8 cellular contexts compared by ENCODE assay signal in the genomic region with DNA sequence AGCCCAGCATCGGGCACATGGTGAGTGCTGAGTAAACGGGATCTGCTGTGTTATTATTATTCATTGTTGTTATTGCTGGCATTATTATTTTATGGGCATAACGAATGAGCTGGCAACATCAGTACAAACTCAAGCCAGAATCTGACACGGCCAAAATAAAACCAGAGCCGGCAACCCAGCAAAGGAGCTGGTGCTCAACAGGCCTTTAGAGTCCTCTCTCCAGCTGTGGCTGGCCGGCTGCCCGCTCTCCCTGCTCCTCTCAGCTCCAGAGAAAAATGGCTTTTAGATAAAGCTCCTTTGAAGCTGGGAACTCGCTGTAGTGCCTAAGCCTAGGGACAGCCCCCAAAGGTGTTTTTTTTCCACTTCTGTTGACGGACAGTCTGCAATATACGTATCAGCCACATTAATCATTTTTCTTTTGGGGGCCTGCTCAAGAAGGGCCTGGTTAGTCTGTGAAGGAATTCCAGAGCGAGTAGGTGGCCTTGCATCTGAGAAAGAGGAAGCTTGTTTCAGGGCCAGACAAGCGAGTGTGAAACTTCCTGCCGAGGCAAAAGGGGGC.
DNase-seq lines count a peak whose midpoint lies in the region; ATAC-seq and TF ChIP-seq lines count a peak whose summit lies in the region.

No MANE protein-coding gene starts in this region.

- DNase-seq in WTC11 (ENCODE audit: low spot score) (no peak), hypothalamus (lab: John Stamatoyannopoulos, UW) (peak in 50 of 51 donors; percentile 9 to 89 (median 57)), stromal cell of bone marrow (ENCODE audit: low read depth) (peak; percentile 55), retina (no peak), NCI-H2107 treated with DMSO at 0.1 percent for 48 hours (lab: John Stamatoyannopoulos, UW; ENCODE audit: unreplicated experiment) (no peak)

- peaks cover 43% of the 10 kb centered on the region for H3K4me1 Mint-ChIP-seq in WTC11

- no peaks in the 10 kb centered on the region for H3K36me3 Mint-ChIP-seq in WTC11

- ATAC-seq in HG02981 (IDR thresholded peaks at IDR 0.05; ENCODE audit: unreplicated experiment) (peak; percentile 47), WTC11 (peak; percentile 27), HG03039 (IDR thresholded peaks at IDR 0.05; ENCODE audit: unreplicated experiment) (no peak), HG02763 (IDR thresholded peaks at IDR 0.05; ENCODE audit: unreplicated experiment) (no peak)

- POLR2A ChIA-PET in WTC11 (lab: Charles Lee), result no interaction called here

- H3K4me3 Mint-ChIP-seq in WTC11, result no peak overlapping the region

- no peak for TF ChIP-seq CTCF in WTC11 (IDR thresholded peaks at IDR 0.05)

- CTCF ChIA-PET in WTC11 (lab: Charles Lee), result interaction anchor here (0.7 to 1.5 kb wide), 2 partner anchors 11 to 101 kb away, joined by 3 to 6 read pairs; no protein-coding TSS in a partner anchor

- H3K9me3 Mint-ChIP-seq in WTC11, result no peaks in the 10 kb centered on the region

- H3K27ac Mint-ChIP-seq in WTC11, result peak overlapping the region; percentile 49; the same call in 1 of the 2 replicates

- no peaks in the 10 kb centered on the region for H3K27me3 Mint-ChIP-seq in WTC11 (ENCODE audit: low read depth)

TF ChIP-seq in WTC11, 78 proteins besides CTCF, POLR2A, EP300 and RAD21 (continues in another document):
- no peak for TF ChIP-seq KAT7 (CRISPR knock-in tag; IDR thresholded peaks at IDR 0.05; ENCODE audit: borderline replicate concordance)
- TF ChIP-seq, protein P1, sequence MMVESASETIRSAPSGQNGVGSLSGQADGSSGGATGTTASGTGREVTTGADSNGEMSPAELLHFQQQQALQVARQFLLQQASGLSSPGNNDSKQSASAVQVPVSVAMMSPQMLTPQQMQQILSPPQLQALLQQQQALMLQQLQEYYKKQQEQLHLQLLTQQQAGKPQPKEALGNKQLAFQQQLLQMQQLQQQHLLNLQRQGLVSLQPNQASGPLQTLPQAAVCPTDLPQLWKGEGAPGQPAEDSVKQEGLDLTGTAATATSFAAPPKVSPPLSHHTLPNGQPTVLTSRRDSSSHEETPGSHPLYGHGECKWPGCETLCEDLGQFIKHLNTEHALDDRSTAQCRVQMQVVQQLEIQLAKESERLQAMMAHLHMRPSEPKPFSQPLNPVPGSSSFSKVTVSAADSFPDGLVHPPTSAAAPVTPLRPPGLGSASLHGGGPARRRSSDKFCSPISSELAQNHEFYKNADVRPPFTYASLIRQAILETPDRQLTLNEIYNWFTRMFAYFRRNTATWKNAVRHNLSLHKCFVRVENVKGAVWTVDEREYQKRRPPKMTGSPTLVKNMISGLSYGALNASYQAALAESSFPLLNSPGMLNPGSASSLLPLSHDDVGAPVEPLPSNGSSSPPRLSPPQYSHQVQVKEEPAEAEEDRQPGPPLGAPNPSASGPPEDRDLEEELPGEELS (CRISPR knock-in tag; IDR thresholded peaks at IDR 0.05), result no peak
- TF ChIP-seq, protein P2, sequence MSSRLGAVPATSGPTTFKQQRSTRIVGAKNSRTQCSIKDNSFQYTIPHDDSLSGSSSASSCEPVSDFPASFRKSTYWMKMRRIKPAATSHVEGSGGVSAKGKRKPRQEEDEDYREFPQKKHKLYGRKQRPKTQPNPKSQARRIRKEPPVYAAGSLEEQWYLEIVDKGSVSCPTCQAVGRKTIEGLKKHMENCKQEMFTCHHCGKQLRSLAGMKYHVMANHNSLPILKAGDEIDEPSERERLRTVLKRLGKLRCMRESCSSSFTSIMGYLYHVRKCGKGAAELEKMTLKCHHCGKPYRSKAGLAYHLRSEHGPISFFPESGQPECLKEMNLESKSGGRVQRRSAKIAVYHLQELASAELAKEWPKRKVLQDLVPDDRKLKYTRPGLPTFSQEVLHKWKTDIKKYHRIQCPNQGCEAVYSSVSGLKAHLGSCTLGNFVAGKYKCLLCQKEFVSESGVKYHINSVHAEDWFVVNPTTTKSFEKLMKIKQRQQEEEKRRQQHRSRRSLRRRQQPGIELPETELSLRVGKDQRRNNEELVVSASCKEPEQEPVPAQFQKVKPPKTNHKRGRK (CRISPR knock-in tag; IDR thresholded peaks at IDR 0.05; ENCODE audit: borderline replicate concordance), result no peak
- TF ChIP-seq, protein P3, sequence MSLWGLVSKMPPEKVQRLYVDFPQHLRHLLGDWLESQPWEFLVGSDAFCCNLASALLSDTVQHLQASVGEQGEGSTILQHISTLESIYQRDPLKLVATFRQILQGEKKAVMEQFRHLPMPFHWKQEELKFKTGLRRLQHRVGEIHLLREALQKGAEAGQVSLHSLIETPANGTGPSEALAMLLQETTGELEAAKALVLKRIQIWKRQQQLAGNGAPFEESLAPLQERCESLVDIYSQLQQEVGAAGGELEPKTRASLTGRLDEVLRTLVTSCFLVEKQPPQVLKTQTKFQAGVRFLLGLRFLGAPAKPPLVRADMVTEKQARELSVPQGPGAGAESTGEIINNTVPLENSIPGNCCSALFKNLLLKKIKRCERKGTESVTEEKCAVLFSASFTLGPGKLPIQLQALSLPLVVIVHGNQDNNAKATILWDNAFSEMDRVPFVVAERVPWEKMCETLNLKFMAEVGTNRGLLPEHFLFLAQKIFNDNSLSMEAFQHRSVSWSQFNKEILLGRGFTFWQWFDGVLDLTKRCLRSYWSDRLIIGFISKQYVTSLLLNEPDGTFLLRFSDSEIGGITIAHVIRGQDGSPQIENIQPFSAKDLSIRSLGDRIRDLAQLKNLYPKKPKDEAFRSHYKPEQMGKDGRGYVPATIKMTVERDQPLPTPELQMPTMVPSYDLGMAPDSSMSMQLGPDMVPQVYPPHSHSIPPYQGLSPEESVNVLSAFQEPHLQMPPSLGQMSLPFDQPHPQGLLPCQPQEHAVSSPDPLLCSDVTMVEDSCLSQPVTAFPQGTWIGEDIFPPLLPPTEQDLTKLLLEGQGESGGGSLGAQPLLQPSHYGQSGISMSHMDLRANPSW (CRISPR knock-in tag; conservative IDR thresholded peaks at IDR 0.05; ENCODE audit: low read depth), result no peak
- TF ChIP-seq ZBTB21 (CRISPR knock-in tag; IDR thresholded peaks at IDR 0.05; ENCODE audit: borderline replicate concordance), result no peak
- TF ChIP-seq, protein P4, sequence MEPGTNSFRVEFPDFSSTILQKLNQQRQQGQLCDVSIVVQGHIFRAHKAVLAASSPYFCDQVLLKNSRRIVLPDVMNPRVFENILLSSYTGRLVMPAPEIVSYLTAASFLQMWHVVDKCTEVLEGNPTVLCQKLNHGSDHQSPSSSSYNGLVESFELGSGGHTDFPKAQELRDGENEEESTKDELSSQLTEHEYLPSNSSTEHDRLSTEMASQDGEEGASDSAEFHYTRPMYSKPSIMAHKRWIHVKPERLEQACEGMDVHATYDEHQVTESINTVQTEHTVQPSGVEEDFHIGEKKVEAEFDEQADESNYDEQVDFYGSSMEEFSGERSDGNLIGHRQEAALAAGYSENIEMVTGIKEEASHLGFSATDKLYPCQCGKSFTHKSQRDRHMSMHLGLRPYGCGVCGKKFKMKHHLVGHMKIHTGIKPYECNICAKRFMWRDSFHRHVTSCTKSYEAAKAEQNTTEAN (CRISPR knock-in tag; IDR thresholded peaks at IDR 0.05), result no peak
- TF ChIP-seq, protein P5, sequence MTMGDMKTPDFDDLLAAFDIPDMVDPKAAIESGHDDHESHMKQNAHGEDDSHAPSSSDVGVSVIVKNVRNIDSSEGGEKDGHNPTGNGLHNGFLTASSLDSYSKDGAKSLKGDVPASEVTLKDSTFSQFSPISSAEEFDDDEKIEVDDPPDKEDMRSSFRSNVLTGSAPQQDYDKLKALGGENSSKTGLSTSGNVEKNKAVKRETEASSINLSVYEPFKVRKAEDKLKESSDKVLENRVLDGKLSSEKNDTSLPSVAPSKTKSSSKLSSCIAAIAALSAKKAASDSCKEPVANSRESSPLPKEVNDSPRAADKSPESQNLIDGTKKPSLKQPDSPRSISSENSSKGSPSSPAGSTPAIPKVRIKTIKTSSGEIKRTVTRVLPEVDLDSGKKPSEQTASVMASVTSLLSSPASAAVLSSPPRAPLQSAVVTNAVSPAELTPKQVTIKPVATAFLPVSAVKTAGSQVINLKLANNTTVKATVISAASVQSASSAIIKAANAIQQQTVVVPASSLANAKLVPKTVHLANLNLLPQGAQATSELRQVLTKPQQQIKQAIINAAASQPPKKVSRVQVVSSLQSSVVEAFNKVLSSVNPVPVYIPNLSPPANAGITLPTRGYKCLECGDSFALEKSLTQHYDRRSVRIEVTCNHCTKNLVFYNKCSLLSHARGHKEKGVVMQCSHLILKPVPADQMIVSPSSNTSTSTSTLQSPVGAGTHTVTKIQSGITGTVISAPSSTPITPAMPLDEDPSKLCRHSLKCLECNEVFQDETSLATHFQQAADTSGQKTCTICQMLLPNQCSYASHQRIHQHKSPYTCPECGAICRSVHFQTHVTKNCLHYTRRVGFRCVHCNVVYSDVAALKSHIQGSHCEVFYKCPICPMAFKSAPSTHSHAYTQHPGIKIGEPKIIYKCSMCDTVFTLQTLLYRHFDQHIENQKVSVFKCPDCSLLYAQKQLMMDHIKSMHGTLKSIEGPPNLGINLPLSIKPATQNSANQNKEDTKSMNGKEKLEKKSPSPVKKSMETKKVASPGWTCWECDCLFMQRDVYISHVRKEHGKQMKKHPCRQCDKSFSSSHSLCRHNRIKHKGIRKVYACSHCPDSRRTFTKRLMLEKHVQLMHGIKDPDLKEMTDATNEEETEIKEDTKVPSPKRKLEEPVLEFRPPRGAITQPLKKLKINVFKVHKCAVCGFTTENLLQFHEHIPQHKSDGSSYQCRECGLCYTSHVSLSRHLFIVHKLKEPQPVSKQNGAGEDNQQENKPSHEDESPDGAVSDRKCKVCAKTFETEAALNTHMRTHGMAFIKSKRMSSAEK (CRISPR knock-in tag; IDR thresholded peaks at IDR 0.05; ENCODE audit: borderline replicate concordance), result no peak
- TF ChIP-seq HMGA2 (CRISPR knock-in tag; IDR thresholded peaks at IDR 0.05), result no peak

Comparison
In these comparisons a context has a peak if more than half of its experiments do, and no peak if none do; other contexts are left out.
1. ATAC-seq: peak in HG02981 (single experiment) and WTC11 (single experiment); none in HG03039 (single experiment) and HG02763 (single experiment).
2. DNase-seq: peak in hypothalamus (50 of 51) and stromal cell of bone marrow (single experiment); none in WTC11 (single experiment), retina (single experiment) and NCI-H2107 treated with DMSO at 0.1 percent for 48 hours (single experiment).